Comparison of ENCODE assay signal across 9 cellular contexts in the genomic region with DNA sequence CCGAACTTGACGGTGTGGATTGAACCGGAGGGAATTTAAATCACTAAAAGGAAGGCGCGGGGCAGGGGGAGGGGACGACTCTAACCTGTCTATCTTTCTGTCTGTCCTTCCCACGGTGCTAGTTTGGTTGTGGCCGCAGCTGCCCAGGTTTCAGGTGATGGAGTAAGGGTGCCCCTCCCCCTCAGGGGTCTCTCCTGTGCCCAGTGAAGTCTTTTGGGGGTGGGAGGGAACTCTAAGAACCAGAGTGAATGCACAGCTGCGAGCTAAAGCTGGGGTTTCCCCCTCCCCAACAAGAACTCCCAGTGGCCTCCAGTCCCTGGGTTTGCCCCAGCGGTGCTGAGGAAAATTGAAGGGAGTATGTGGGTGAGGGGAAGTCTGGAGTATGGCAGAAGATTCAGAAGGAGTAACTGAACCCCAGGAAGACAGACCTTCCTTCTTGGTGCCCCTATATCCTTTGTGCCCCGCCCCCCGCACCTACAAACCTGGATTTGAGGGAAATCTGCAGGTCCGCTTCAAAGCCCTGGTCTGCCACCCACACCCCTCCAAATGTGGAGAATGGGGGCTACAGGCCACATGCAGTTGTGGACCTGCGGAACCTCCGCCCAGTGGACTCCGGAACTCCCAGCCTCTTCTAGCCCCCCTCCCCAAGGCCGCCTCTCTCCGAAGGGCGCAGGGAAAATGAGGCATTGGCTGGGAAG. TPM values are rescaled to one million over a fixed set of nuclear protein-coding genes. Genes with fewer than 3 reads are reported as not detected.
DNase-seq lines count a peak whose midpoint lies in the region; ATAC-seq and TF ChIP-seq lines count a peak whose summit lies in the region.
"Had no signal": no experiment of that assay in that cellular context is flagged by ENCODE, and none has a peak within 500 bp of the region (broad histone marks: within the 10 kb centered on the region; RNA-seq: fewer than 3 reads in every experiment).

No MANE protein-coding gene starts in this region.

- no peak for DNase-seq in CD8-positive, alpha-beta T cell
- DNase-seq in Karpas-422 (no peak), DMS53 (lab: John Stamatoyannopoulos, UW) (no peak), putamen (ENCODE audit: low spot score) (no peak)
- DNase-seq in effector memory CD4-positive, alpha-beta T cell = no peak
- no peak for DNase-seq in stimulated activated naive CD4-positive, alpha-beta T cell (lab: John Stamatoyannopoulos, UW)
- DNase-seq: activated CD4-positive, alpha-beta T cell treated with anti-CD3 and anti-CD28 coated beads for 1 hour had no signal

- no peaks in the 10 kb centered on the region for H3K9me3 Mint-ChIP-seq in CD8-positive, alpha-beta T cell

- intact Hi-C loops in CD8-positive, alpha-beta T cell (cut with DNase I, micrococcal nuclease) = loop anchor here in 1 of 2 experiments (5.0 kb wide), 1 partner anchor 34 kb away; no protein-coding TSS in a partner anchor

- H4K20me1 ChIP-seq in Karpas-422 (ENCODE audit: insufficient read depth, low read depth, low read length) = no peaks in the 10 kb centered on the region

- CTCF ChIA-PET in CD8-positive, alpha-beta T cell (lab: Charles Lee) = interaction anchor here (0.8 to 17.0 kb wide), 5 partner anchors 9 to 213 kb away, joined by 3 to 372 read pairs (median 5); partner anchors contain the start of gene SMUG1

- no peaks in the 10 kb centered on the region for H3K79me2 ChIP-seq in Karpas-422 (ENCODE audit: low read length)

- no peaks in the 10 kb centered on the region for H3K36me3 ChIP-seq in CD8-positive, alpha-beta T cell (ENCODE audit: insufficient read depth, low read length)
- H3K36me3 ChIP-seq in Karpas-422 (ENCODE audit: insufficient read depth, low read length) = no peaks in the 10 kb centered on the region
- no peaks in the 10 kb centered on the region for H3K36me3 ChIP-seq in effector memory CD4-positive, alpha-beta T cell (ENCODE audit: control insufficient read depth, insufficient read depth, low read length)
- H3K36me3 ChIP-seq in neutrophil = no peaks in the 10 kb centered on the region

- peaks cover 49% of the 10 kb centered on the region for H3K4me1 ChIP-seq in CD8-positive, alpha-beta T cell (ENCODE audit: insufficient read depth, low read length)
- peaks cover 14% of the 10 kb centered on the region for H3K4me1 ChIP-seq in Karpas-422 (ENCODE audit: low read length)
- peaks cover 44% of the 10 kb centered on the region for H3K4me1 ChIP-seq in effector memory CD4-positive, alpha-beta T cell (ENCODE audit: control insufficient read depth, insufficient read depth, low read length, poor library complexity, severe bottlenecking)
- H3K4me1 ChIP-seq in neutrophil (ENCODE audit: control insufficient read depth in 1 of 2, insufficient read depth in 1 of 2, low read depth in 1 of 2, low read length in 1 of 2) = peaks cover 15 to 30% of the 10 kb centered on the region in 2 experiments

- peaks cover 86% of the 10 kb centered on the region for H3K27me3 Mint-ChIP-seq in CD8-positive, alpha-beta T cell (ENCODE audit: low read depth)

- H3K27ac ChIP-seq in CD8-positive, alpha-beta T cell (ENCODE audit: low read depth, low read length) = no peak overlapping the region
- H3K27ac ChIP-seq in Karpas-422 (ENCODE audit: low read length) (no peak overlapping the region), neutrophil (no peak overlapping the region)
- H3K27ac ChIP-seq in effector memory CD4-positive, alpha-beta T cell (ENCODE audit: insufficient read depth, low read length, poor library complexity, severe bottlenecking) = no peak overlapping the region

- no peak overlapping the region for H3K27ac Mint-ChIP-seq in CD8-positive, alpha-beta T cell

- TF ChIP-seq CTCF in CD8-positive, alpha-beta T cell (IDR thresholded peaks at IDR 0.05) = no peak
- TF ChIP-seq CTCF in neutrophil (IDR thresholded peaks at IDR 0.05) = no peak

- H3K9me2 ChIP-seq in Karpas-422 (replicated peaks; ENCODE audit: insufficient read depth, low read length) = no peaks in the 10 kb centered on the region

- peak overlapping the region; percentile 80 for H3K4me3 Mint-ChIP-seq in CD8-positive, alpha-beta T cell

- POLR2A ChIA-PET in CD8-positive, alpha-beta T cell (lab: Charles Lee) = no interaction called here

- 0 out of 2 replicates have a peak overlapping the region, but pooled peaks have one; percentile 48 for H2AFZ ChIP-seq in Karpas-422 (ENCODE audit: low read length)

- H3K27me3 ChIP-seq in CD8-positive, alpha-beta T cell (ENCODE audit: insufficient read depth, low read length) = peaks cover 93% of the 10 kb centered on the region
- H3K27me3 ChIP-seq in Karpas-422 (ENCODE audit: low read length) (no peaks in the 10 kb centered on the region), neutrophil (peaks cover 100% of the 10 kb centered on the region)
- H3K27me3 ChIP-seq in effector memory CD4-positive, alpha-beta T cell (replicated peaks; ENCODE audit: control insufficient read depth, insufficient read depth, low read length, poor library complexity, severe bottlenecking) = peaks cover 98% of the 10 kb centered on the region

- no peaks in the 10 kb centered on the region for H3K9me3 ChIP-seq in CD8-positive, alpha-beta T cell (ENCODE audit: low read length)
- H3K9me3 ChIP-seq in Karpas-422 (ENCODE audit: low read length) (no peaks in the 10 kb centered on the region), neutrophil (no peaks in the 10 kb centered on the region)
- H3K9me3 ChIP-seq in effector memory CD4-positive, alpha-beta T cell (ENCODE audit: control insufficient read depth, low read length) = no peaks in the 10 kb centered on the region

- H3K4me3 ChIP-seq in CD8-positive, alpha-beta T cell (ENCODE audit: low read depth, low read length) = peak overlapping the region; percentile 56
- H3K4me3 ChIP-seq in Karpas-422 (ENCODE audit: low read length) (peak overlapping the region; percentile 57; the same call in 1 of the 2 replicates), neutrophil (ENCODE audit: low read depth in 1 of 2, low read length in 1 of 2) (peak overlapping the region; percentile 37 to 53)
- H3K4me3 ChIP-seq in effector memory CD4-positive, alpha-beta T cell (ENCODE audit: insufficient read depth, low read depth, low read length, poor library complexity, severe bottlenecking) = peak overlapping the region; percentile 65

- no peaks in the 10 kb centered on the region for H3K36me3 Mint-ChIP-seq in CD8-positive, alpha-beta T cell

- H3K4me1 Mint-ChIP-seq in CD8-positive, alpha-beta T cell (ENCODE audit: low read depth) = peaks cover 38% of the 10 kb centered on the region

- peak overlapping the region; percentile 60 for H3K4me2 ChIP-seq in Karpas-422 (ENCODE audit: low read depth, low read length, poor library complexity, severe bottlenecking)

- no peak for ATAC-seq in CD8-positive, alpha-beta T cell
- ATAC-seq in GM18517 (IDR thresholded peaks at IDR 0.05; ENCODE audit: unreplicated experiment) = no peak

- peak overlapping the region; percentile 64; the same call in 1 of the 2 replicates for H3K9ac ChIP-seq in Karpas-422 (ENCODE audit: low read length)

RNA-seq across cellular contexts. Expression of gene HOXC9, which starts 3.6 kb away (rescaled TPM):
- not detected for total RNA-seq in CD8-positive, alpha-beta T cell
- not detected in 2 replicates for total RNA-seq in Karpas-422 (2014; rRNA removed; shearing (Covaris generic); ENCODE audit: low replicate concordance)

RNA-seq across cellular contexts. Expression of gene HOXC10, which starts 11.4 kb away (rescaled TPM):
- total RNA-seq in CD8-positive, alpha-beta T cell = not detected
- not detected in 2 replicates for total RNA-seq in Karpas-422 (2014; rRNA removed; shearing (Covaris generic); ENCODE audit: low replicate concordance)

RNA-seq across cellular contexts. Expression of gene HOXC8, which starts 12.4 kb away (rescaled TPM):
- total RNA-seq in CD8-positive, alpha-beta T cell = not detected
- not detected in 2 replicates for total RNA-seq in Karpas-422 (2014; rRNA removed; shearing (Covaris generic); ENCODE audit: low replicate concordance)

RNA-seq across cellular contexts. Expression of gene HOTAIR, which starts 21.6 kb away (rescaled TPM):
- not detected for total RNA-seq in CD8-positive, alpha-beta T cell
- 0.07 TPM in 1 of 2 replicates, not detected in the other for total RNA-seq in Karpas-422 (2014; rRNA removed; shearing (Covaris generic); ENCODE audit: low replicate concordance)

RNA-seq across cellular contexts. Expression of gene HOXC11, which starts 23.4 kb away (rescaled TPM):
- not detected for total RNA-seq in CD8-positive, alpha-beta T cell
- total RNA-seq in Karpas-422 (2014; rRNA removed; shearing (Covaris generic); ENCODE audit: low replicate concordance) = not detected in 2 replicates
